14 cellular contexts compared by ENCODE assay signal in the genomic region with DNA sequence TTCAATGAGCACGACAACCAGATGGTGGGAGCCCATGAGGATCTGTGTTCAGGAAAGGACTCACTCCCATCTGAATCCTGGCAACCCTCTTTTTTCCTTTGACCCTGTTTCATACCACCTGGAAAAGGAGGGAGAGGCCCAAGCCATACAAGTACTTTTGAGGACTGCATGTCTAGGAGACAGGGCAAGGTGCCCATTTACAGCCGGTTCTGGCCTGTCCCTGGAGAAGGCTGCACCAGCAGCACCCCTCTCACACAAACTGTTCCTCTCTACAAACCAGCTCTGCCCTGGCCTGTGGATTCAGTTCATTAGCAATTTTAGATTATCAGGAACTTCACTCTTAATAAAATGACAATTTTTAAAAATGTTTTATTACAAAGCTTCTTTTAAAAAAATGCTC.
"Had no signal": no experiment of that assay in that cellular context is flagged by ENCODE, and none has a peak within 500 bp of the region (broad histone marks: within the 10 kb centered on the region; RNA-seq: fewer than 3 reads in every experiment).

No MANE protein-coding gene starts in this region.

- H3K4me3 Mint-ChIP-seq: activated B cell treated with CpG ODN at 0.5 μM for 24 hours; activated T-helper 1 cell treated with anti-CD3 and anti-CD28 coated beads, Interleukin-12 subunit alpha, Interleukin-12 subunit beta, Interleukin-2, Interleukin-4 antibody, amounts not matched to agents 30 ng/mL and 10 ng/mL and 1 ng/mL, durations not matched to agents 14 hours and 24 hours and 36 hours; naive B cell; stimulated activated memory B cell treated with anti-CD40 and anti-IgM and Interleukin-4, amounts not matched to agents 10 μg/mL and 1 μg/mL and 100 μg/mL, for 72 hours; type B pancreatic cell had no signal

- H3K36me3 ChIP-seq: spleen had no signal

- H3K27ac ChIP-seq: hepatocyte, spleen had no signal

- H3K79me2 ChIP-seq: hepatocyte had no signal

- DNase-seq: activated B cell treated with CpG ODN at 0.5 μM for 24 hours; activated CD4-positive, alpha-beta T cell treated with anti-CD3 and anti-CD28 coated beads, Interleukin-2, amount 50 U/mL, for 1 hour; activated naive CD4-positive, alpha-beta T cell; kidney; naive B cell; spleen; stimulated activated CD4-positive, alpha-beta T cell treated with anti-CD3 and anti-CD28 coated beads, Interleukin-1b, Interleukin-23, amount 100 ng/mL, for 48 hours; T-helper 2 cell had no signal

- H3K4me1 Mint-ChIP-seq: activated B cell treated with CpG ODN at 0.5 μM for 24 hours had no signal

- H3K27me3 ChIP-seq: hepatocyte, spleen had no signal

- H3K27me3 Mint-ChIP-seq: activated B cell treated with CpG ODN at 0.5 μM for 24 hours; naive B cell; progenitor cell of endocrine pancreas; stimulated activated memory B cell treated with anti-CD40 and anti-IgM and Interleukin-4, amounts not matched to agents 10 μg/mL and 1 μg/mL and 100 μg/mL, for 72 hours; type B pancreatic cell had no signal

- H3K27ac Mint-ChIP-seq: activated B cell treated with CpG ODN at 0.5 μM for 24 hours; activated T-helper 1 cell treated with anti-CD3 and anti-CD28 coated beads, Interleukin-12 subunit alpha, Interleukin-12 subunit beta, Interleukin-2, Interleukin-4 antibody, amounts not matched to agents 30 ng/mL and 10 ng/mL and 1 ng/mL, durations not matched to agents 14 hours and 24 hours and 36 hours; progenitor cell of endocrine pancreas; stimulated activated memory B cell treated with anti-CD40 and anti-IgM and Interleukin-4, amounts not matched to agents 10 μg/mL and 1 μg/mL and 100 μg/mL, for 72 hours; type B pancreatic cell had no signal

- H3K4me2 ChIP-seq: hepatocyte had no signal

- FAIRE-seq: kidney, TTC549 had no signal

- H3K9me3 Mint-ChIP-seq: activated B cell treated with CpG ODN at 0.5 μM for 24 hours; activated T-helper 1 cell treated with anti-CD3 and anti-CD28 coated beads, Interleukin-12 subunit alpha, Interleukin-12 subunit beta, Interleukin-2, Interleukin-4 antibody, amounts not matched to agents 30 ng/mL and 10 ng/mL and 1 ng/mL, durations not matched to agents 14 hours and 24 hours and 36 hours; naive B cell; stimulated activated memory B cell treated with anti-CD40 and anti-IgM and Interleukin-4, amounts not matched to agents 10 μg/mL and 1 μg/mL and 100 μg/mL, for 72 hours; type B pancreatic cell had no signal

- H3K36me3 Mint-ChIP-seq: naive B cell had no signal

- H3K4me3 ChIP-seq: hepatocyte, spleen had no signal
